ENCODE assay signal across 1 cellular context in genomic region chr9:72133365-72134035, GRCh38.
TF ChIP-seq lines count a peak whose summit lies in the region.

No MANE protein-coding gene starts in this region.

TF ChIP-seq in HepG2, 621 proteins besides CTCF, POLR2A, EP300 and RAD21 (continued from another document and continues in another):
- TF ChIP-seq ARID5B (CRISPR knock-in tag; IDR thresholded peaks at IDR 0.05) (peak; percentile 9; the same call in 1 of the 2 replicates), SP1 (IDR thresholded peaks at IDR 0.05) (no peak), SP1 (CRISPR knock-in tag; IDR thresholded peaks at IDR 0.05) (no peak), AFF4 (CRISPR knock-in tag; IDR thresholded peaks at IDR 0.05) (no peak), ZNF557 (CRISPR knock-in tag; IDR thresholded peaks at IDR 0.05) (no peak), ZHX2 (IDR thresholded peaks at IDR 0.05; ENCODE audit: low read depth) (no peak), ZHX2 (CRISPR knock-in tag; IDR thresholded peaks at IDR 0.05; ENCODE audit: borderline replicate concordance) (no peak), SOX6 (IDR thresholded peaks at IDR 0.05) (no peak), SOX6 (CRISPR knock-in tag; IDR thresholded peaks at IDR 0.05) (0 out of 2 replicates have a peak, but pooled peaks have one; percentile 28), ATF7 (IDR thresholded peaks at IDR 0.05) (no peak), ATF7 (CRISPR knock-in tag; IDR thresholded peaks at IDR 0.05) (no peak), ZNF207 (IDR thresholded peaks at IDR 0.05; ENCODE audit: borderline replicate concordance) (no peak), KLF15 (CRISPR knock-in tag; IDR thresholded peaks at IDR 0.05; ENCODE audit: borderline replicate concordance) (no peak), ZBTB2 (CRISPR knock-in tag; IDR thresholded peaks at IDR 0.05; ENCODE audit: low read depth) (no peak), TRIM22 (IDR thresholded peaks at IDR 0.05) (no peak), HDAC1 (CRISPR knock-in tag; IDR thresholded peaks at IDR 0.05) (no peak), CEBPG (CRISPR knock-in tag; IDR thresholded peaks at IDR 0.05) (no peak), KLF11 (CRISPR knock-in tag; IDR thresholded peaks at IDR 0.05) (no peak), ZMAT3 (CRISPR knock-in tag; conservative IDR thresholded peaks at IDR 0.05) (no peak), BHLHE40 (IDR thresholded peaks at IDR 0.05; ENCODE audit: low read length) (no peak), ZBTB21 (CRISPR knock-in tag; IDR thresholded peaks at IDR 0.05) (peak; percentile 34; the same call in 1 of the 2 replicates), ZNF775 (CRISPR knock-in tag; IDR thresholded peaks at IDR 0.05; ENCODE audit: borderline replicate concordance) (no peak), THAP9 (CRISPR knock-in tag; IDR thresholded peaks at IDR 0.05; ENCODE audit: borderline replicate concordance) (no peak), ZNF580 (CRISPR knock-in tag; IDR thresholded peaks at IDR 0.05; ENCODE audit: borderline replicate concordance, low read depth) (no peak), BRCA1 (CRISPR knock-in tag; IDR thresholded peaks at IDR 0.05) (no peak), NCOR1 (IDR thresholded peaks at IDR 0.05; ENCODE audit: borderline replicate concordance, low read length) (peak; percentile 54; the same call in 1 of the 2 replicates), ZNF761 (CRISPR knock-in tag; conservative IDR thresholded peaks at IDR 0.05) (no peak), RORA (CRISPR knock-in tag; IDR thresholded peaks at IDR 0.05) (no peak), HNF4A (CRISPR knock-in tag; IDR thresholded peaks at IDR 0.05) (peak; percentile 45), NCOA2 (CRISPR knock-in tag; IDR thresholded peaks at IDR 0.05) (0 out of 2 replicates have a peak, but pooled peaks have one; percentile 10), DMAP1 (CRISPR knock-in tag; IDR thresholded peaks at IDR 0.05) (no peak), ZNF256 (CRISPR knock-in tag; conservative IDR thresholded peaks at IDR 0.05) (no peak), ZFP82 (CRISPR knock-in tag; IDR thresholded peaks at IDR 0.05; ENCODE audit: borderline replicate concordance) (no peak), ZSCAN21 (CRISPR knock-in tag; IDR thresholded peaks at IDR 0.05; ENCODE audit: borderline replicate concordance) (no peak), ZNF704 (CRISPR knock-in tag; IDR thresholded peaks at IDR 0.05; ENCODE audit: borderline replicate concordance) (no peak), CEBPB (IDR thresholded peaks at IDR 0.05; ENCODE audit: borderline replicate concordance, low read depth, low read length) (no peak), ETV5 (CRISPR knock-in tag; IDR thresholded peaks at IDR 0.05; ENCODE audit: borderline replicate concordance) (no peak), SRF (IDR thresholded peaks at IDR 0.05; ENCODE audit: low read depth, low read length) (no peak), ZNF639 (CRISPR knock-in tag; conservative IDR thresholded peaks at IDR 0.05) (no peak)
